31 cellular contexts compared by ENCODE assay signal in genomic region chr6:89355511-89356185, GRCh38. TPM values are rescaled to one million over a fixed set of nuclear protein-coding genes. Genes with fewer than 3 reads are reported as not detected.
DNase-seq lines count a peak whose midpoint lies in the region; ATAC-seq, FAIRE-seq and TF ChIP-seq lines count a peak whose summit lies in the region.
"Had no signal": no experiment of that assay in that cellular context is flagged by ENCODE, and none has a peak within 500 bp of the region (broad histone marks: within the 10 kb centered on the region; RNA-seq: fewer than 3 reads in every experiment).

No MANE protein-coding gene starts in this region.

- WGBS in HepG2 (ENCODE audit: low lambda C conversion rate) = 63% methylated on average over 2 of the region's 2 CpGs
- 91% methylated on average over 2 of the region's 2 CpGs for WGBS in right lobe of liver (ENCODE audit: insufficient coverage, low coverage, low lambda C conversion rate, missing lambda C conversion rate)
- WGBS in GM23248 (ENCODE audit: low coverage in 1 of 2, low lambda C conversion rate in 2 of 2, missing lambda C conversion rate in 2 of 2), 2 experiments = 85 to 88% methylated on average over 2 of the region's 2 CpGs

- TF ChIP-seq EP300 in HepG2 (IDR thresholded peaks at IDR 0.05; ENCODE audit: low read depth in 2 of 2, low read length in 2 of 2) = no peak
- no peak for TF ChIP-seq EP300 in HepG2 (CRISPR knock-in tag; IDR thresholded peaks at IDR 0.05; ENCODE audit: borderline replicate concordance)

- H3K9me3 ChIP-seq in HepG2 (ENCODE audit: low read length) = no peaks in the 10 kb centered on the region
- H3K9me3 ChIP-seq in right lobe of liver = no peaks in the 10 kb centered on the region
- no peaks in the 10 kb centered on the region for H3K9me3 ChIP-seq in OCI-LY3 (ENCODE audit: insufficient read depth, low read length)
- no peaks in the 10 kb centered on the region for H3K9me3 ChIP-seq in GM23248 (ENCODE audit: low read depth)
- H3K9me3 ChIP-seq: pancreas, SJSA1, upper lobe of left lung had no signal

- H3K4me1 ChIP-seq in HepG2 (ENCODE audit: insufficient read depth, low read length) (peaks cover 24% of the 10 kb centered on the region), right lobe of liver (peaks cover 0 to 9% (median 3%) of the 10 kb centered on the region in 4 donors), OCI-LY3 (ENCODE audit: low read length) (peaks cover 57% of the 10 kb centered on the region), GM23248 (ENCODE audit: insufficient read depth) (peaks cover 10% of the 10 kb centered on the region)

- ATAC-seq in HepG2 (no peak), right lobe of liver (no peak), GM21528 (IDR thresholded peaks at IDR 0.05; ENCODE audit: low FRiP score, unreplicated experiment) (no peak), HG02588 (IDR thresholded peaks at IDR 0.05; ENCODE audit: unreplicated experiment) (no peak)
- ATAC-seq: GM23338, left colon, pancreas, T-cell had no signal

- no peak overlapping the region for H3K4me2 ChIP-seq in HepG2 (ENCODE audit: low read depth, low read length)
- H3K4me2 ChIP-seq in OCI-LY3 (ENCODE audit: low read length) = 0 out of 2 replicates have a peak overlapping the region, but pooled peaks have one; percentile 1
- H3K4me2 ChIP-seq in GM23248 (ENCODE audit: unreplicated experiment) = no peak overlapping the region
- H3K4me2 ChIP-seq: GM23338 had no signal

- FAIRE-seq in HepG2 (lab: Jason Lieb, UNC) (no peak), GM18507 (lab: Jason Lieb, UNC) (peak; percentile 69)
- FAIRE-seq: bronchial epithelial cell, small intestine, TTC549 had no signal

- BruUV-seq in HepG2 (replicated peaks; lab: Mats Ljungman, UMichigan) = no TSS peak

- H2AFZ ChIP-seq in HepG2 (ENCODE audit: low read length) (no peak overlapping the region), OCI-LY3 (ENCODE audit: low read depth, low read length) (no peak overlapping the region), GM23248 (no peak overlapping the region)
- H2AFZ ChIP-seq: GM23338 had no signal

- H3K27me3 ChIP-seq in HepG2 (ENCODE audit: control insufficient read depth in 1 of 2, insufficient read depth in 2 of 2, low read length in 2 of 2) (no peaks in the 10 kb centered on the region), right lobe of liver (no peaks in the 10 kb centered on the region), OCI-LY3 (ENCODE audit: low read depth, low read length) (no peaks in the 10 kb centered on the region), GM23248 (replicated peaks; ENCODE audit: insufficient read depth) (no peaks in the 10 kb centered on the region)
- H3K27me3 ChIP-seq: pancreas, SJSA1, upper lobe of left lung had no signal

- CTCF ChIA-PET in HepG2 (lab: Yijun Ruan, JAX; ENCODE audit: low intra/inter-chr PET ratio, low total read pairs) = no interaction called here

- H3K9ac ChIP-seq in HepG2 (ENCODE audit: insufficient read depth, low read depth, low read length) = no peak overlapping the region
- H3K9ac ChIP-seq in OCI-LY3 (ENCODE audit: low read length) = no peak overlapping the region
- H3K9ac ChIP-seq in GM23248 = no peak overlapping the region

- no peaks in the 10 kb centered on the region for H3K9me2 ChIP-seq in GM23248 (ENCODE audit: insufficient read depth)

- POLR2A ChIA-PET in HepG2 (lab: Yijun Ruan, JAX) = interaction anchor here (0.7 kb wide), 1 partner anchor 1653 kb away, joined by 4 read pairs; no protein-coding TSS in a partner anchor

- H3K27ac ChIP-seq in HepG2 (ENCODE audit: extremely low read length, insufficient read depth, low read length) (no peak overlapping the region), right lobe of liver (no peak overlapping the region), OCI-LY3 (ENCODE audit: low read length) (0 out of 2 replicates have a peak overlapping the region, but pooled peaks have one; percentile 12), GM23248 (no peak overlapping the region)
- H3K27ac ChIP-seq: pancreas, SJSA1, upper lobe of left lung had no signal

- in situ Hi-C loops in HepG2 (cut with HindIII; ENCODE audit: extremely low pct_ligation_motif_present, low pct_unique_long_range_greater_than_20kb) = no loop called here
- in situ Hi-C loops in GM23248 (cut with MboI) = loop anchor here (25.0 kb wide), 1 partner anchor 368 kb away; no protein-coding TSS in a partner anchor

- no peak for DNase-seq in HepG2 (ENCODE audit: low spot score)
- DNase-seq in right lobe of liver = no peak
- DNase-seq in GM18507 (ENCODE audit: extremely low spot score, insufficient read length, low read depth) = no peak
- DNase-seq in GM23248 = no peak
- DNase-seq: activated CD4-positive, CD25-positive, alpha-beta regulatory T cell treated with anti-CD3 and anti-CD28 coated beads, Interleukin-2, amount 50 U/mL, for 72 hours; activated naive CD4-positive, alpha-beta T cell treated with Interleukin-2 at 50 U/mL for 16 hours; activated T-cell treated with anti-CD3 and anti-CD28 coated beads, Interleukin-2, amount 50 U/mL, for 48 hours; CD4-positive, alpha-beta memory T cell; HFFc6; hippocampal formation; left colon; mammary epithelial cell; NCI-H1105 treated with DMSO at 0.1 percent for 48 hours; NCI-H2081; NCI-H226; NCI-H69; pancreas; retina; small intestine; stimulated activated CD4-positive, alpha-beta T cell treated with anti-CD3 and anti-CD28 coated beads, Interleukin-2, amount 100 ng/mL, for 24 hours; substantia nigra; T-cell; upper lobe of left lung had no signal

- TF ChIP-seq CTCF in HepG2 (CRISPR knock-in tag; IDR thresholded peaks at IDR 0.05) (no peak), right lobe of liver (IDR thresholded peaks at IDR 0.05) (no peak), OCI-LY3 (IDR thresholded peaks at IDR 0.05; ENCODE audit: low read depth, low read length) (no peak)

- H3K36me3 ChIP-seq in HepG2 (replicated peaks in 1 of 2; ENCODE audit: control insufficient read depth in 1 of 2, insufficient read depth in 2 of 2, low read length in 2 of 2) (no peaks in the 10 kb centered on the region), right lobe of liver (no peaks in the 10 kb centered on the region), OCI-LY3 (replicated peaks; ENCODE audit: low read depth, low read length) (no peaks in the 10 kb centered on the region), GM23248 (ENCODE audit: low read depth) (no peaks in the 10 kb centered on the region)
- H3K36me3 ChIP-seq: pancreas, upper lobe of left lung had no signal

- no peak for TF ChIP-seq RAD21 in HepG2 (CRISPR knock-in tag; IDR thresholded peaks at IDR 0.05)

- H3K4me3 ChIP-seq in HepG2 (replicated peaks in 1 of 3; ENCODE audit: insufficient read depth in 1 of 3, low read depth in 2 of 3, low read length in 3 of 3) (no peak overlapping the region), right lobe of liver (no peak overlapping the region), OCI-LY3 (ENCODE audit: low read length) (no peak overlapping the region), GM23248 (no peak overlapping the region)
- H3K4me3 ChIP-seq: GM23338, pancreas, SJSA1, upper lobe of left lung had no signal

- H3K79me2 ChIP-seq in HepG2 (ENCODE audit: insufficient read depth, low read length) (peaks cover 13% of the 10 kb centered on the region), OCI-LY3 (ENCODE audit: low read length) (peaks cover 24% of the 10 kb centered on the region), GM23248 (ENCODE audit: insufficient read depth) (peaks cover 18% of the 10 kb centered on the region)

- TF ChIP-seq POLR2A in HepG2 (IDR thresholded peaks at IDR 0.05; ENCODE audit: insufficient read depth in 1 of 2, low read depth in 2 of 2, low read length in 2 of 2) (no peak), right lobe of liver (IDR thresholded peaks at IDR 0.05) (no peak)

- H4K20me1 ChIP-seq in HepG2 (ENCODE audit: insufficient read depth, low read length) (no peaks in the 10 kb centered on the region), OCI-LY3 (ENCODE audit: insufficient read depth, low read length) (no peaks in the 10 kb centered on the region), GM23248 (ENCODE audit: insufficient read depth) (no peaks in the 10 kb centered on the region)

- intact Hi-C loops in HepG2 (cut with micrococcal nuclease; ENCODE audit: unreplicated experiment) = no loop called here
- intact Hi-C loops in right lobe of liver (cut with DNase I) = no loop called here

- peaks cover 20% of the 10 kb centered on the region for H3F3A ChIP-seq in GM23248 (ENCODE audit: insufficient read depth)

RNA-seq across cellular contexts. Expression of gene UBE2J1, which starts 3.1 kb away (rescaled TPM):
- total RNA-seq in HepG2 (2016; rRNA removed; fragmentation: Illumina TruSeq; extraction: Trizol) (19.3 and 29.5 TPM in 2 replicates), right lobe of liver (10 to 100 TPM; 14.9 to 22.3 (median 19.7) TPM)
- 13.5 and 15.0 TPM in 2 replicates for total RNA-seq in HepG2 (2016; cell fraction: cytosol; rRNA removed; fragmentation: Illumina TruSeq; extraction: Trizol; ENCODE audit: low read depth)
- total RNA-seq in HepG2 (2016; cell fraction: insoluble cytoplasmic fraction; rRNA removed; fragmentation: Illumina TruSeq; extraction: Trizol) = 20.1 and 28.2 TPM in 2 replicates
- 34.9 and 36.8 TPM in 2 replicates for total RNA-seq in HepG2 (2016; cell fraction: membrane; rRNA removed; fragmentation: Illumina TruSeq; extraction: Trizol)
- 10.8 and 11.8 TPM in 2 replicates for total RNA-seq in HepG2 (2016; cell fraction: nucleus; rRNA removed; fragmentation: Illumina TruSeq; extraction: Trizol)
- polyA plus RNA-seq in HepG2 (2011; rRNA removed) (18.6 and 24.6 TPM in 2 replicates), GM23248 (2016; fragmentation: Nextera tagmentation; extraction: Ambion mirVana) (44.5 and 44.6 TPM in 2 replicates)
- 12.1 and 17.5 TPM in 2 replicates for polyA plus RNA-seq in HepG2 (2011; cell fraction: cytosol; rRNA removed)
- polyA plus RNA-seq in HepG2 (2011; cell fraction: nucleus; rRNA removed) = 5.8 and 6.6 TPM in 2 replicates
- polyA plus RNA-seq in HepG2 (2012) = 15.8 and 17.0 TPM in 2 replicates
- 26.2 and 31.5 TPM in 2 replicates for polyA plus RNA-seq in HepG2 (2016; cell fraction: cytosol; fragmentation: Illumina TruSeq; extraction: Trizol; ENCODE audit: low read depth)
- polyA plus RNA-seq in HepG2 (2016; cell fraction: insoluble cytoplasmic fraction; fragmentation: Illumina TruSeq; extraction: Trizol; ENCODE audit: low read depth) = 52.7 and 53.8 TPM in 2 replicates
- polyA plus RNA-seq in HepG2 (2016; cell fraction: membrane; fragmentation: Illumina TruSeq; extraction: Trizol; ENCODE audit: low read depth) = 47.6 and 48.7 TPM in 2 replicates
- 22.0 and 22.5 TPM in 2 replicates for polyA plus RNA-seq in HepG2 (2016; cell fraction: nucleus; fragmentation: Illumina TruSeq; extraction: Trizol; ENCODE audit: insufficient read depth, low read depth)
- polyA minus RNA-seq in HepG2 (2011; rRNA and poly(A)+ RNA removed; ENCODE audit: low replicate concordance) = 10.0 and 15.8 TPM in 2 replicates
- polyA minus RNA-seq in HepG2 (2011; cell fraction: cytosol; rRNA and poly(A)+ RNA removed) = 13.7 and 13.9 TPM in 2 replicates
- polyA minus RNA-seq in HepG2 (2011; cell fraction: nucleus; rRNA and poly(A)+ RNA removed) = 18.8 and 20.0 TPM in 2 replicates
- total RNA-seq in GM23248 (2014; rRNA removed; shearing (Covaris generic)) = 42.9 and 43.4 TPM in 2 replicates

RNA-seq across cellular contexts. Expression of gene GABRR2, which starts 40.5 kb away (rescaled TPM):
- total RNA-seq in HepG2 (2016; rRNA removed; fragmentation: Illumina TruSeq; extraction: Trizol) = not detected in 2 replicates
- total RNA-seq in HepG2 (2016; cell fraction: cytosol; rRNA removed; fragmentation: Illumina TruSeq; extraction: Trizol; ENCODE audit: low read depth) = not detected in 2 replicates
- not detected in 2 replicates for total RNA-seq in HepG2 (2016; cell fraction: insoluble cytoplasmic fraction; rRNA removed; fragmentation: Illumina TruSeq; extraction: Trizol)
- not detected in 2 replicates for total RNA-seq in HepG2 (2016; cell fraction: membrane; rRNA removed; fragmentation: Illumina TruSeq; extraction: Trizol)
- not detected in 2 replicates for total RNA-seq in HepG2 (2016; cell fraction: nucleus; rRNA removed; fragmentation: Illumina TruSeq; extraction: Trizol)
- 0.13 and 0.24 TPM in 2 replicates for polyA plus RNA-seq in HepG2 (2011; rRNA removed)
- polyA plus RNA-seq in HepG2 (2011; cell fraction: cytosol; rRNA removed) = 0.04 TPM in 1 of 2 replicates, not detected in the other
- polyA plus RNA-seq in HepG2 (2011; cell fraction: nucleus; rRNA removed) = 0.80 and 0.81 TPM in 2 replicates
- polyA plus RNA-seq in HepG2 (2012) = 0.20 TPM in 1 of 2 replicates, not detected in the other
- not detected in 2 replicates for polyA plus RNA-seq in HepG2 (2016; cell fraction: cytosol; fragmentation: Illumina TruSeq; extraction: Trizol; ENCODE audit: low read depth)
- polyA plus RNA-seq in HepG2 (2016; cell fraction: insoluble cytoplasmic fraction; fragmentation: Illumina TruSeq; extraction: Trizol; ENCODE audit: low read depth) = not detected in 2 replicates
- not detected in 2 replicates for polyA plus RNA-seq in HepG2 (2016; cell fraction: membrane; fragmentation: Illumina TruSeq; extraction: Trizol; ENCODE audit: low read depth)
- polyA plus RNA-seq in HepG2 (2016; cell fraction: nucleus; fragmentation: Illumina TruSeq; extraction: Trizol; ENCODE audit: insufficient read depth, low read depth) = not detected in 2 replicates
- polyA minus RNA-seq in HepG2 (2011; rRNA and poly(A)+ RNA removed; ENCODE audit: low replicate concordance) = 0.56 TPM in 1 of 2 replicates, not detected in the other
- not detected in 2 replicates for polyA minus RNA-seq in HepG2 (2011; cell fraction: cytosol; rRNA and poly(A)+ RNA removed)
- 0.37 TPM in 1 of 2 replicates, not detected in the other for polyA minus RNA-seq in HepG2 (2011; cell fraction: nucleus; rRNA and poly(A)+ RNA removed)
- 1 to 10 TPM in 1 of 6 experiments, under 1 TPM in 5; 0.20 to 1.2 (median 0.56) TPM for total RNA-seq in right lobe of liver
- not detected in 2 replicates for total RNA-seq in GM23248 (2014; rRNA removed; shearing (Covaris generic))
- polyA plus RNA-seq in GM23248 (2016; fragmentation: Nextera tagmentation; extraction: Ambion mirVana) = not detected in 2 replicates
- total RNA-seq: GM23338, mammary epithelial cell, RPMI7951, SJSA1 had no signal
- polyA plus RNA-seq: GM23338, mammary epithelial cell had no signal

RNA-seq across cellular contexts. Expression of gene RRAGD, which starts 56.4 kb away (rescaled TPM):
- total RNA-seq in HepG2 (2016; rRNA removed; fragmentation: Illumina TruSeq; extraction: Trizol) (0.35 and 0.39 TPM in 2 replicates), right lobe of liver (10 to 100 TPM in 4 of 6 experiments, 1 to 10 TPM in 2; 7.1 to 18.7 (median 12.2) TPM)
- total RNA-seq in HepG2 (2016; cell fraction: cytosol; rRNA removed; fragmentation: Illumina TruSeq; extraction: Trizol; ENCODE audit: low read depth) = 0.26 and 0.30 TPM in 2 replicates
- total RNA-seq in HepG2 (2016; cell fraction: insoluble cytoplasmic fraction; rRNA removed; fragmentation: Illumina TruSeq; extraction: Trizol) = 0.30 and 0.63 TPM in 2 replicates
- total RNA-seq in HepG2 (2016; cell fraction: membrane; rRNA removed; fragmentation: Illumina TruSeq; extraction: Trizol) = 0.69 and 1.1 TPM in 2 replicates
- total RNA-seq in HepG2 (2016; cell fraction: nucleus; rRNA removed; fragmentation: Illumina TruSeq; extraction: Trizol) = 0.28 and 0.53 TPM in 2 replicates
- polyA plus RNA-seq in HepG2 (2011; rRNA removed) (0.53 and 0.57 TPM in 2 replicates), GM23248 (2016; fragmentation: Nextera tagmentation; extraction: Ambion mirVana) (not detected in 2 replicates)
- polyA plus RNA-seq in HepG2 (2011; cell fraction: cytosol; rRNA removed) = 0.12 and 0.37 TPM in 2 replicates
- 0.05 and 0.06 TPM in 2 replicates for polyA plus RNA-seq in HepG2 (2011; cell fraction: nucleus; rRNA removed)
- 0.21 and 0.85 TPM in 2 replicates for polyA plus RNA-seq in HepG2 (2012)
- 0.37 and 0.38 TPM in 2 replicates for polyA plus RNA-seq in HepG2 (2016; cell fraction: cytosol; fragmentation: Illumina TruSeq; extraction: Trizol; ENCODE audit: low read depth)
- polyA plus RNA-seq in HepG2 (2016; cell fraction: insoluble cytoplasmic fraction; fragmentation: Illumina TruSeq; extraction: Trizol; ENCODE audit: low read depth) = 0.17 and 0.53 TPM in 2 replicates
- polyA plus RNA-seq in HepG2 (2016; cell fraction: membrane; fragmentation: Illumina TruSeq; extraction: Trizol; ENCODE audit: low read depth) = 0.69 and 0.86 TPM in 2 replicates
- 0.22 TPM in 1 of 2 replicates, not detected in the other for polyA plus RNA-seq in HepG2 (2016; cell fraction: nucleus; fragmentation: Illumina TruSeq; extraction: Trizol; ENCODE audit: insufficient read depth, low read depth)
- 0.26 TPM in 1 of 2 replicates, not detected in the other for polyA minus RNA-seq in HepG2 (2011; rRNA and poly(A)+ RNA removed; ENCODE audit: low replicate concordance)
- polyA minus RNA-seq in HepG2 (2011; cell fraction: cytosol; rRNA and poly(A)+ RNA removed) = 0.62 and 1.3 TPM in 2 replicates
- 0.12 and 0.13 TPM in 2 replicates for polyA minus RNA-seq in HepG2 (2011; cell fraction: nucleus; rRNA and poly(A)+ RNA removed)
- not detected in 2 replicates for total RNA-seq in GM23248 (2014; rRNA removed; shearing (Covaris generic))
- total RNA-seq: HFFc6, SJSA1 had no signal
